In the genomic region with DNA sequence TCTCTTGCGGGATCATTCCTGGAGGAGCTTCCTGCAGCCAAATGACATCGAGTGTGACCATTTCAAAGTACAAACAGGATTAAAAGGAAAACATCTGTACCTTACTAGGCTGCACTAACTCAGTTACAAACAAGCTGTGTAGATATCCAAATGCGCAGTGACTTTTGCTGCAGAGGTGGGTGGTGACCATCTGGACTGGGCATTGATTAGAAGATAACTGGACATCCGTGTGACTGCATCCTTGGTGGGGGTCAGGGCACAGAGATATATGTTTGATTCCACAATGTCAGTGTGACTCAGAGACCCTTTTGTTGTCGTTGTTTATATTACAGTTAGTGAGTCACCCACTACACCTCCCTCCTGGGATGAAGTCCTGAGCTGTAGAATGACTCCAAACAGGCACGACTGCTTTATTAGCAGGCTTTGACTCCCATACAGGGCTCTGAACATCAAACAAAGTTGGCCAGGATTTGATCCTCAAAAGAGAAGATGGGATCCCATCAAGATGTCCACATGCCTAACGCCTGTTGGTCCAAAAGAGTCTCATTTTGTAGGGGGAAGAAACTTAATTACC, we compare ENCODE assay signal across 11 cellular contexts. TPM values are rescaled to one million over a fixed set of nuclear protein-coding genes. Genes with fewer than 3 reads are reported as not detected.
DNase-seq lines count a peak whose midpoint lies in the region; ATAC-seq, FAIRE-seq and TF ChIP-seq lines count a peak whose summit lies in the region.
"Had no signal": no experiment of that assay in that cellular context is flagged by ENCODE, and none has a peak within 500 bp of the region (broad histone marks: within the 10 kb centered on the region; RNA-seq: fewer than 3 reads in every experiment).

No MANE protein-coding gene starts in this region.

- H3K27me3 Mint-ChIP-seq in nephron progenitor cell (ENCODE audit: low read depth, poor library complexity): peaks cover 4% of the 10 kb centered on the region

- 31% methylated on average over 7 of the region's 7 CpGs for WGBS in hepatocyte (ENCODE audit: low lambda C conversion rate, missing lambda C conversion rate)

- peaks cover 24% of the 10 kb centered on the region for H3K9me3 Mint-ChIP-seq in nephron progenitor cell

- H3K4me2 ChIP-seq in hepatocyte: peak overlapping the region; percentile 15

- H3K27ac Mint-ChIP-seq in nephron progenitor cell: no peak overlapping the region

- no peaks in the 10 kb centered on the region for H4K20me1 ChIP-seq in hepatocyte (ENCODE audit: insufficient read depth, poor library complexity, severe bottlenecking)

- no peak for FAIRE-seq in GM19239 (lab: Jason Lieb, UNC)

- H3K9me2 ChIP-seq in hepatocyte (replicated peaks; ENCODE audit: insufficient read depth): no peaks in the 10 kb centered on the region

- H3K27me3 ChIP-seq in ACC112 (ENCODE audit: insufficient read depth, low read length): no peaks in the 10 kb centered on the region
- no peaks in the 10 kb centered on the region for H3K27me3 ChIP-seq in adipocyte (replicated peaks; ENCODE audit: control insufficient read depth, insufficient read depth, low read length)
- no peaks in the 10 kb centered on the region for H3K27me3 ChIP-seq in hepatocyte
- H3K27me3 ChIP-seq: spleen had no signal

- ATAC-seq in HG03095 (IDR thresholded peaks at IDR 0.05; ENCODE audit: unreplicated experiment): no peak

- H3K79me2 ChIP-seq in ACC112 (ENCODE audit: control insufficient read depth, insufficient read depth, low read length, unreplicated experiment) (no peaks in the 10 kb centered on the region), hepatocyte (no peaks in the 10 kb centered on the region)

- no peak overlapping the region for H3K4me3 Mint-ChIP-seq in nephron progenitor cell

- H3K9me3 ChIP-seq in adipocyte (ENCODE audit: control insufficient read depth, low read length) (no peaks in the 10 kb centered on the region), hepatocyte (ENCODE audit: low read depth) (no peaks in the 10 kb centered on the region)

- TF ChIP-seq CTCF in hepatocyte (IDR thresholded peaks at IDR 0.05; ENCODE audit: poor library complexity) (no peak), nephron progenitor cell (IDR thresholded peaks at IDR 0.05) (no peak)

- peak overlapping the region; percentile 43; the same call in 1 of the 2 replicates for H3K27ac ChIP-seq in ACC112 (ENCODE audit: low read depth, low read length)
- H3K27ac ChIP-seq in hepatocyte: peak overlapping the region; percentile 57
- H3K27ac ChIP-seq: spleen had no signal

- H3K36me3 ChIP-seq in ACC112 (ENCODE audit: insufficient read depth, low read length): no peaks in the 10 kb centered on the region
- H3K36me3 ChIP-seq in adipocyte (ENCODE audit: control insufficient read depth, insufficient read depth, low read length, severe bottlenecking): no peaks in the 10 kb centered on the region
- H3K36me3 ChIP-seq in hepatocyte (replicated peaks; ENCODE audit: insufficient read depth, low read depth): no peaks in the 10 kb centered on the region
- H3K36me3 ChIP-seq: spleen had no signal

- peaks cover 9% of the 10 kb centered on the region for H3K36me3 Mint-ChIP-seq in nephron progenitor cell (ENCODE audit: low read depth)

- H3K4me1 Mint-ChIP-seq in nephron progenitor cell: peaks cover 53% of the 10 kb centered on the region

- H3K4me1 ChIP-seq in ACC112 (ENCODE audit: control insufficient read depth, insufficient read depth, low read length, unreplicated experiment) (no peaks in the 10 kb centered on the region), adipocyte (ENCODE audit: control insufficient read depth, insufficient read depth, low read length) (no peaks in the 10 kb centered on the region), hepatocyte (ENCODE audit: insufficient read depth) (peaks cover 9% of the 10 kb centered on the region)
- H3K4me1 ChIP-seq: spleen had no signal

- DNase-seq in HK-2 (ENCODE audit: unreplicated experiment) (peak; percentile 6), adipocyte (ENCODE audit: low read depth) (peak; percentile 5), hepatocyte (ENCODE audit: low spot score) (peak; percentile 40), nephron progenitor cell (no peak), GM19239 (ENCODE audit: insufficient read length, low spot score) (no peak)
- no peak for DNase-seq in activated T-cell treated with anti-CD3 and anti-CD28 coated beads, Interleukin-2, amount 50 U/mL, for 1 hour
- DNase-seq: midbrain, NCI-H526 treated with DMSO at 0.1 percent for 48 hours, spleen had no signal

- H2AFZ ChIP-seq in ACC112 (ENCODE audit: low read length, unreplicated experiment) (no peak overlapping the region), hepatocyte (no peak overlapping the region)

- H3K9ac ChIP-seq in adipocyte (ENCODE audit: low read length): no peak overlapping the region

- H3K4me3 ChIP-seq in ACC112 (ENCODE audit: low read depth, low read length): no peak overlapping the region
- no peak overlapping the region for H3K4me3 ChIP-seq in adipocyte (ENCODE audit: low read length)
- H3K4me3 ChIP-seq in hepatocyte: no peak overlapping the region
- H3K4me3 ChIP-seq: spleen had no signal

RNA-seq across cellular contexts. Expression of a gene that starts 56.7 kb away (rescaled TPM):
- total RNA-seq in hepatocyte: 7.4 and 10.0 TPM in 2 replicates
- 4.3 and 6.2 TPM in 2 replicates for polyA plus RNA-seq in hepatocyte

Comparison
In these comparisons a context has a peak if more than half of its experiments do, and no peak if none do; other contexts are left out.
1. DNase-seq: peak in HK-2 (single experiment), adipocyte (single experiment) and hepatocyte (single experiment); none in activated T-cell treated with anti-CD3 and anti-CD28 coated beads, Interleukin-2, amount 50 U/mL, for 1 hour (single experiment), nephron progenitor cell (single experiment) and GM19239 (single experiment).